In genomic region chr3:139639662-139640061, GRCh38 we compare ENCODE assay signal across 22 cellular contexts. TPM values are rescaled to one million over a fixed set of nuclear protein-coding genes. Genes with fewer than 3 reads are reported as not detected.
"Had no signal": no experiment of that assay in that cellular context is flagged by ENCODE, and none has a peak within 500 bp of the region (broad histone marks: within the 10 kb centered on the region; RNA-seq: fewer than 3 reads in every experiment).

No MANE protein-coding gene starts in this region.

- H3K4me3 Mint-ChIP-seq: effector memory CD8-positive, alpha-beta T cell; memory B cell; mesothelial cell of epicardium; nephron; stimulated activated naive CD8-positive, alpha-beta T cell treated with anti-CD3 and anti-CD28 coated beads, Interleukin-15, Interleukin-2, amounts not matched to agents 100 ng/mL and 50 ng/mL, for 24 hours had no signal

- H3K27me3 ChIP-seq: esophagus squamous epithelium, gastroesophageal sphincter, left lung, pancreas, testis, tibial nerve, upper lobe of right lung, vagina had no signal

- H3K4me1 ChIP-seq: esophagus squamous epithelium, gastroesophageal sphincter, left lung, lower lobe of right lung, pancreas, testis, tibial nerve, upper lobe of right lung, vagina had no signal

- H3K9me3 Mint-ChIP-seq: effector memory CD8-positive, alpha-beta T cell had no signal

- H3K9me3 ChIP-seq: esophagus squamous epithelium, gastroesophageal sphincter, lower lobe of right lung, pancreas, testis, upper lobe of right lung, vagina had no signal

- H3K36me3 ChIP-seq: left lung, lower lobe of right lung, pancreas, upper lobe of right lung, vagina had no signal

- H3K4me1 Mint-ChIP-seq: memory B cell, mesothelial cell of epicardium had no signal

- H3K27me3 Mint-ChIP-seq: effector memory CD8-positive, alpha-beta T cell; progenitor cell of endocrine pancreas; stimulated activated naive CD8-positive, alpha-beta T cell treated with anti-CD3 and anti-CD28 coated beads, Interleukin-15, Interleukin-2, amounts not matched to agents 100 ng/mL and 50 ng/mL, for 24 hours had no signal

- H3K27ac Mint-ChIP-seq: effector memory CD8-positive, alpha-beta T cell; memory B cell; mesothelial cell of epicardium; nephron; progenitor cell of endocrine pancreas; stimulated activated naive CD8-positive, alpha-beta T cell treated with anti-CD3 and anti-CD28 coated beads, Interleukin-15, Interleukin-2, amounts not matched to agents 100 ng/mL and 50 ng/mL, for 24 hours had no signal

- DNase-seq: effector memory CD8-positive, alpha-beta T cell; esophagus squamous epithelium; foreskin fibroblast; glutamatergic neuron; left lung; lower lobe of right lung; occipital lobe; pancreas; right cardiac atrium; small intestine; stimulated activated CD4-positive, alpha-beta T cell treated with anti-CD3 and anti-CD28 coated beads, Interleukin-2, amount 100 ng/mL, for 48 hours; testis; upper lobe of right lung had no signal

- H3K4me3 ChIP-seq: esophagus squamous epithelium, gastroesophageal sphincter, left lung, lower lobe of right lung, pancreas, testis, tibial nerve, upper lobe of right lung, vagina had no signal

- H3K27ac ChIP-seq: esophagus squamous epithelium, gastroesophageal sphincter, left lung, lower lobe of right lung, pancreas, testis, tibial nerve, upper lobe of right lung, vagina had no signal

- ATAC-seq: effector memory CD8-positive, alpha-beta T cell; gastroesophageal sphincter; left lung; lower lobe of right lung; pancreas; right cardiac atrium; upper lobe of right lung had no signal

RNA-seq across cellular contexts. Expression of gene NMNAT3, which starts 38.1 kb away (rescaled TPM):
- total RNA-seq: myocyte had no signal
